16 cellular contexts compared by ENCODE assay signal in the genomic region with DNA sequence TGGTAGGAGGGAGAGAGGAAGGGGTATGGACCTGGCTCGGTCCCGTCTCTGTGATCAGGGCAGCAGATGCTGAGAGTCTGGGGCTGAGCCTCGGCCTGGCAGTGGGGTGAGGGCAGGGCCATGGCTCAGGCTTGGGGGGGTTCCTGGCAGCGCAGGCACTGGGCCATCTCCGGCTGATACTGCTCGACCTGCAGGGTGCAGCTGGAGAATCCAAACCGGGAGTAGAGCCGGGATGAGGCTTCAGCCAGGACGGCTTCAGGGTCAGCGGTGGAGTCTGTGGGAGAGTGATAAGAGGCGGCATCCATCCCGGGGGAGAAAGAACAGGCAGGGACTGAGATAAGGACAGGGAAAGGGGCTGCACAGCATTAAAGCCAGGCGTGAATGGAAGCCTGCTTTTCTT. TPM values are rescaled to one million over a fixed set of nuclear protein-coding genes. Genes with fewer than 3 reads are reported as not detected.
DNase-seq lines count a peak whose midpoint lies in the region; ATAC-seq, FAIRE-seq and TF ChIP-seq lines count a peak whose summit lies in the region.
"Had no signal": no experiment of that assay in that cellular context is flagged by ENCODE, and none has a peak within 500 bp of the region (broad histone marks: within the 10 kb centered on the region; RNA-seq: fewer than 3 reads in every experiment).

No MANE protein-coding gene starts in this region.

- H3K4me1 ChIP-seq in ACC112 (ENCODE audit: control insufficient read depth, insufficient read depth, low read length, unreplicated experiment) (peaks cover 31% of the 10 kb centered on the region), IMR-90 (ENCODE audit: control insufficient read depth, insufficient read depth, low read length) (peaks cover 6% of the 10 kb centered on the region), astrocyte (ENCODE audit: insufficient read depth, low read length) (peaks cover 7% of the 10 kb centered on the region), neural progenitor cell (peaks cover 7% of the 10 kb centered on the region)

- TF ChIP-seq CTCF in IMR-90 (conservative IDR thresholded peaks at IDR 0.05; ENCODE audit: low read depth, low read length): no peak
- no peak for TF ChIP-seq CTCF in astrocyte (IDR thresholded peaks at IDR 0.05; ENCODE audit: insufficient read depth, low read depth, low read length)
- no peak for TF ChIP-seq CTCF in nephron (IDR thresholded peaks at IDR 0.05; ENCODE audit: unreplicated experiment in 3 of 3)
- no peak for TF ChIP-seq CTCF in neural progenitor cell (IDR thresholded peaks at IDR 0.05)

- 0 out of 2 replicates have a peak overlapping the region, but pooled peaks have one; percentile 4 for H3K23ac ChIP-seq in IMR-90 (ENCODE audit: low read depth, low read length)

- H3K56ac ChIP-seq in IMR-90 (ENCODE audit: extremely low read depth, insufficient read depth, low read length): no peak overlapping the region

- dilution Hi-C loops in IMR-90 (cut with HindIII; ENCODE audit: low sequenced_read_pairs, unreplicated experiment): no loop called here

- no peaks in the 10 kb centered on the region for H3K79me1 ChIP-seq in IMR-90 (ENCODE audit: low read depth in 1 of 2, low read length in 2 of 2)

- peaks cover 9% of the 10 kb centered on the region; the same call in 1 of the 2 replicates for H3K9me1 ChIP-seq in IMR-90 (ENCODE audit: insufficient read depth, low read length)

- H2BK120ac ChIP-seq in IMR-90 (ENCODE audit: low read depth, low read length): no peak overlapping the region

- no peak overlapping the region for H4K91ac ChIP-seq in IMR-90 (ENCODE audit: insufficient read depth, low read depth, low read length)

- POLR2A ChIA-PET in IMR-90 (lab: Charles Lee; ENCODE audit: unreplicated experiment): no interaction called here

- no peak overlapping the region for H4K8ac ChIP-seq in IMR-90 (ENCODE audit: low read depth in 2 of 2, low read length in 2 of 2)

- DNase-seq in IMR-90: no peak
- no peak for DNase-seq in astrocyte (ENCODE audit: low read depth)
- no peak for DNase-seq in activated gamma-delta T cell (lab: John Stamatoyannopoulos, UW)
- no peak for DNase-seq in neural progenitor cell (ENCODE audit: low spot score)
- DNase-seq: C1 segment of cervical spinal cord, NCI-H1048, NCI-H146, NCI-H2081 treated with DMSO at 0.1 percent for 48 hours, NCI-H345, NCI-H526 treated with DMSO at 0.1 percent for 48 hours, SHP77 had no signal

- peak overlapping the region; percentile 59; the same call in 1 of the 2 replicates for H3K4me3 ChIP-seq in ACC112 (ENCODE audit: low read depth, low read length)
- H3K4me3 ChIP-seq in IMR-90 (ENCODE audit: insufficient read depth, low read depth, low read length): no peak overlapping the region
- H3K4me3 ChIP-seq in astrocyte (ENCODE audit: insufficient read depth, low read depth, low read length): no peak overlapping the region
- H3K4me3 ChIP-seq in neural progenitor cell: no peak overlapping the region
- H3K4me3 ChIP-seq: GM23248 had no signal

- CTCF ChIA-PET in IMR-90 (lab: Yijun Ruan, JAX): interaction anchor here (1.4 to 1.6 kb wide), 2 partner anchors 9 to 48 kb away, joined by 3 to 6 read pairs; no protein-coding TSS in a partner anchor

- H3K9me3 Mint-ChIP-seq in astrocyte (ENCODE audit: unreplicated experiment) (no peaks in the 10 kb centered on the region), nephron (no peaks in the 10 kb centered on the region), neural progenitor cell (no peaks in the 10 kb centered on the region)

- no peak for FAIRE-seq in astrocyte (lab: Jason Lieb, UNC)

- H2BK15ac ChIP-seq in IMR-90 (ENCODE audit: low read depth, low read length): no peak overlapping the region

- no peak overlapping the region for H2BK5ac ChIP-seq in IMR-90 (ENCODE audit: low read depth, low read length, poor library complexity, severe bottlenecking)

- H3K9ac ChIP-seq in IMR-90 (ENCODE audit: low read depth, low read length): no peak overlapping the region
- H3K9ac ChIP-seq in astrocyte (ENCODE audit: low read length): no peak overlapping the region
- no peak overlapping the region for H3K9ac ChIP-seq in neural progenitor cell
- H3K9ac ChIP-seq: GM23248 had no signal

- no peak overlapping the region for H2AK5ac ChIP-seq in IMR-90 (ENCODE audit: low read depth, low read length)

- in situ Hi-C loops in IMR-90 (cut with MboI; ENCODE audit: low sequenced_read_pairs): no loop called here

- H4K20me1 ChIP-seq in IMR-90 (ENCODE audit: insufficient read depth, low read length) (no peaks in the 10 kb centered on the region), astrocyte (ENCODE audit: insufficient read depth, low read length) (no peaks in the 10 kb centered on the region), neural progenitor cell (ENCODE audit: low read depth) (no peaks in the 10 kb centered on the region)

- H3K36me3 Mint-ChIP-seq in astrocyte (ENCODE audit: low read depth, unreplicated experiment) (no peaks in the 10 kb centered on the region), nephron (ENCODE audit: low read depth) (no peaks in the 10 kb centered on the region), neural progenitor cell (no peaks in the 10 kb centered on the region)

- intact Hi-C loops in IMR-90 (cut with micrococcal nuclease): no loop called here

- H3K18ac ChIP-seq in IMR-90 (ENCODE audit: low read depth, low read length): no peak overlapping the region

- no peaks in the 10 kb centered on the region for H3K4me1 Mint-ChIP-seq in astrocyte (ENCODE audit: low read depth, unreplicated experiment)
- peaks cover 24% of the 10 kb centered on the region for H3K4me1 Mint-ChIP-seq in nephron
- peaks cover 13% of the 10 kb centered on the region for H3K4me1 Mint-ChIP-seq in neural progenitor cell

- H2BK20ac ChIP-seq in IMR-90 (ENCODE audit: low read depth, low read length): no peak overlapping the region

- peaks cover 10% of the 10 kb centered on the region for H3F3A ChIP-seq in neural progenitor cell (ENCODE audit: low read depth)

- H3K9me3 ChIP-seq in IMR-90 (ENCODE audit: control insufficient read depth, insufficient read depth, low read length) (no peaks in the 10 kb centered on the region), astrocyte (ENCODE audit: insufficient read depth, low read depth, low read length) (no peaks in the 10 kb centered on the region), neural progenitor cell (ENCODE audit: low read depth) (no peaks in the 10 kb centered on the region)

- peak overlapping the region; percentile 54 for H3K27ac ChIP-seq in ACC112 (ENCODE audit: low read depth, low read length)
- no peak overlapping the region for H3K27ac ChIP-seq in IMR-90 (ENCODE audit: insufficient read depth, low read length)
- no peak overlapping the region for H3K27ac ChIP-seq in astrocyte (ENCODE audit: low read depth, low read length)
- no peak overlapping the region for H3K27ac ChIP-seq in neural progenitor cell
- H3K27ac ChIP-seq: GM23248 had no signal

- peak; percentile 67 for ATAC-seq in IMR-90 (ENCODE audit: low read depth)
- no peak for ATAC-seq in GM21381 (IDR thresholded peaks at IDR 0.05; ENCODE audit: unreplicated experiment)

- TF ChIP-seq RAD21 in IMR-90 (IDR thresholded peaks at IDR 0.05; ENCODE audit: low read length): no peak

- H2AFZ ChIP-seq in ACC112 (ENCODE audit: low read length, unreplicated experiment): no peak overlapping the region
- peak overlapping the region; percentile 39 for H2AFZ ChIP-seq in IMR-90 (replicated peaks; ENCODE audit: low read length, poor library complexity)
- no peak overlapping the region for H2AFZ ChIP-seq in astrocyte (ENCODE audit: low read depth, low read length)
- H2AFZ ChIP-seq in neural progenitor cell (replicated peaks): no peak overlapping the region
- H2AFZ ChIP-seq: GM23248 had no signal

- H3K4me3 Mint-ChIP-seq in astrocyte (ENCODE audit: unreplicated experiment) (no peak overlapping the region), nephron (no peak overlapping the region), neural progenitor cell (no peak overlapping the region)

- no peak overlapping the region for H4K5ac ChIP-seq in IMR-90 (ENCODE audit: low read depth, low read length)

- H3K27me3 ChIP-seq in ACC112 (ENCODE audit: insufficient read depth, low read length) (peaks cover 7% of the 10 kb centered on the region), IMR-90 (ENCODE audit: control insufficient read depth, insufficient read depth, low read length) (peaks cover 35% of the 10 kb centered on the region), astrocyte (ENCODE audit: insufficient read depth, low read length) (peaks cover 14% of the 10 kb centered on the region), neural progenitor cell (peaks cover 27% of the 10 kb centered on the region)

- H3K4ac ChIP-seq in IMR-90 (ENCODE audit: low read depth, low read length): no peak overlapping the region

- H3K4me2 ChIP-seq in IMR-90 (ENCODE audit: low read depth, low read length) (no peak overlapping the region; the same call in 1 of the 2 replicates), astrocyte (ENCODE audit: low read length) (peak overlapping the region; percentile 48), neural progenitor cell (no peak overlapping the region)

- no peaks in the 10 kb centered on the region for H3K36me3 ChIP-seq in ACC112 (ENCODE audit: insufficient read depth, low read length)
- no peaks in the 10 kb centered on the region for H3K36me3 ChIP-seq in IMR-90 (ENCODE audit: control insufficient read depth, insufficient read depth, low read length)
- no peaks in the 10 kb centered on the region for H3K36me3 ChIP-seq in astrocyte (ENCODE audit: insufficient read depth, low read length)
- no peaks in the 10 kb centered on the region for H3K36me3 ChIP-seq in neural progenitor cell

- no TSS peak for BruUV-seq in IMR-90 (replicated peaks; lab: Mats Ljungman, UMichigan)

- H3K27ac Mint-ChIP-seq in astrocyte (ENCODE audit: unreplicated experiment): no peak overlapping the region
- peak overlapping the region in 2 of 3 experiments; percentile 19 to 38 for H3K27ac Mint-ChIP-seq in nephron
- no peak overlapping the region for H3K27ac Mint-ChIP-seq in neural progenitor cell

- H3K27me3 Mint-ChIP-seq in astrocyte (ENCODE audit: low read depth, unreplicated experiment) (peaks cover 56% of the 10 kb centered on the region), nephron (ENCODE audit: low read depth) (peaks cover 52% of the 10 kb centered on the region), neural progenitor cell (ENCODE audit: insufficient read depth, low read depth) (peaks cover 35% of the 10 kb centered on the region)

- TF ChIP-seq POLR2A in IMR-90 (IDR thresholded peaks at IDR 0.05; ENCODE audit: low read depth, low read length): no peak

- peak overlapping the region; percentile 43 for H2AK9ac ChIP-seq in IMR-90 (replicated peaks; ENCODE audit: low read depth, low read length, poor library complexity)

- H3K14ac ChIP-seq in IMR-90 (replicated peaks; ENCODE audit: low read depth, low read length): no peak overlapping the region

- 24% methylated on average over 9 of the region's 13 CpGs; no CpG with 5 or more reads in 1 of the 2 experiments for WGBS in IMR-90 (ENCODE audit: extremely low coverage in 2 of 2, insufficient read length in 1 of 2), 2 experiments

- no peaks in the 10 kb centered on the region for H3K79me2 ChIP-seq in ACC112 (ENCODE audit: control insufficient read depth, insufficient read depth, low read length, unreplicated experiment)
- no peaks in the 10 kb centered on the region for H3K79me2 ChIP-seq in astrocyte (ENCODE audit: insufficient read depth, low read length)
- H3K79me2 ChIP-seq in neural progenitor cell (ENCODE audit: low read depth): no peaks in the 10 kb centered on the region

RNA-seq across cellular contexts. Expression of a gene that starts 7.7 kb away (rescaled TPM):
- total RNA-seq in IMR-90 (2012; rRNA removed) (under 0.01 TPM in 1 of 2 replicates, not detected in the other), astrocyte (0.16 and 0.34 TPM in 2 replicates), neural progenitor cell (ENCODE audit: low replicate concordance) (0.56 and 1.4 TPM in 2 replicates)
- 0.15 and 0.17 TPM in 2 replicates for polyA plus RNA-seq in IMR-90 (2012; rRNA removed)
- polyA plus RNA-seq in IMR-90 (2012; cell fraction: cytosol; rRNA removed): 0.14 TPM in 1 of 2 replicates, not detected in the other
- polyA plus RNA-seq in IMR-90 (2012; cell fraction: nucleus; rRNA removed; ENCODE audit: low replicate concordance): 0.34 and 0.49 TPM in 2 replicates
- total RNA-seq: GM23248 had no signal
- polyA plus RNA-seq: GM23248 had no signal

RNA-seq across cellular contexts. Expression of a gene that starts 20.0 kb away (rescaled TPM):
- total RNA-seq in IMR-90 (2012; rRNA removed) (not detected in 2 replicates), astrocyte (not detected in 2 replicates), neural progenitor cell (ENCODE audit: low replicate concordance) (not detected in 2 replicates)
- polyA plus RNA-seq in IMR-90 (2012; rRNA removed): not detected in 2 replicates
- polyA plus RNA-seq in IMR-90 (2012; cell fraction: cytosol; rRNA removed): not detected in 2 replicates
- polyA plus RNA-seq in IMR-90 (2012; cell fraction: nucleus; rRNA removed; ENCODE audit: low replicate concordance): not detected in 2 replicates
- total RNA-seq: GM23248, HT1080 had no signal
- polyA plus RNA-seq: GM23248 had no signal

RNA-seq across cellular contexts. Expression of a gene that starts 27.0 kb away (rescaled TPM):
- total RNA-seq in IMR-90 (2012; rRNA removed) (under 0.01 TPM in 1 of 2 replicates, not detected in the other), astrocyte (not detected in 2 replicates), neural progenitor cell (ENCODE audit: low replicate concordance) (0.12 TPM in 1 of 2 replicates, not detected in the other)
- 0.07 and 0.15 TPM in 2 replicates for polyA plus RNA-seq in IMR-90 (2012; rRNA removed)
- polyA plus RNA-seq in IMR-90 (2012; cell fraction: cytosol; rRNA removed): 0.04 and 0.08 TPM in 2 replicates
- polyA plus RNA-seq in IMR-90 (2012; cell fraction: nucleus; rRNA removed; ENCODE audit: low replicate concordance): 0.26 and 0.29 TPM in 2 replicates
- total RNA-seq: GM23248 had no signal
- polyA plus RNA-seq: GM23248 had no signal

RNA-seq across cellular contexts. Expression of a gene that starts 38.0 kb away (rescaled TPM):
- total RNA-seq in IMR-90 (2012; rRNA removed) (12.9 and 17.8 TPM in 2 replicates), astrocyte (50.7 and 51.2 TPM in 2 replicates), neural progenitor cell (ENCODE audit: low replicate concordance) (26.5 and 51.8 TPM in 2 replicates)
- 38.7 and 45.8 TPM in 2 replicates for polyA plus RNA-seq in IMR-90 (2012; rRNA removed)
- polyA plus RNA-seq in IMR-90 (2012; cell fraction: cytosol; rRNA removed): 25.9 and 29.2 TPM in 2 replicates
- polyA plus RNA-seq in IMR-90 (2012; cell fraction: nucleus; rRNA removed; ENCODE audit: low replicate concordance): 67.5 and 184 TPM in 2 replicates

RNA-seq across cellular contexts. Expression of a gene that starts 43.1 kb away (rescaled TPM):
- total RNA-seq in IMR-90 (2012; rRNA removed) (34.2 and 38.6 TPM in 2 replicates), astrocyte (43.9 and 54.0 TPM in 2 replicates), neural progenitor cell (ENCODE audit: low replicate concordance) (42.8 and 88.9 TPM in 2 replicates)
- polyA plus RNA-seq in IMR-90 (2012; rRNA removed): 28.8 and 30.6 TPM in 2 replicates
- polyA plus RNA-seq in IMR-90 (2012; cell fraction: cytosol; rRNA removed): 17.7 and 19.8 TPM in 2 replicates
- polyA plus RNA-seq in IMR-90 (2012; cell fraction: nucleus; rRNA removed; ENCODE audit: low replicate concordance): 93.0 and 136 TPM in 2 replicates

Comparison
In these comparisons a context has a peak if more than half of its experiments do, and no peak if none do; other contexts are left out.
1. H3K27ac Mint-ChIP-seq: peak in nephron (2 of 3); none in astrocyte (single experiment) and neural progenitor cell (single experiment).